8 cellular contexts compared by ENCODE assay signal in genomic region chr20:34111057-34111711, GRCh38. TPM values are rescaled to one million over a fixed set of nuclear protein-coding genes. Genes with fewer than 3 reads are reported as not detected.
DNase-seq lines count a peak whose midpoint lies in the region; ATAC-seq, FAIRE-seq and TF ChIP-seq lines count a peak whose summit lies in the region.

No MANE protein-coding gene starts in this region.

- no peak for TF ChIP-seq RAD21 in A549 (conservative IDR thresholded peaks at IDR 0.05 in 1 of 2, IDR thresholded peaks at IDR 0.05 in 1 of 2)

- TF ChIP-seq POLR2A in A549 (IDR thresholded peaks at IDR 0.05; ENCODE audit: low read length): no peak

- no peaks in the 10 kb centered on the region for H3K9me3 ChIP-seq in A549
- H3K9me3 ChIP-seq in ectodermal cell (ENCODE audit: control insufficient read depth, low read length): no peaks in the 10 kb centered on the region
- H3K9me3 ChIP-seq in muscle layer of duodenum (ENCODE audit: control insufficient read depth in 1 of 2, low read length in 2 of 2): no peaks in the 10 kb centered on the region

- no peaks in the 10 kb centered on the region for H3K27me3 ChIP-seq in ectodermal cell (ENCODE audit: control insufficient read depth, insufficient read depth, low read length, poor library complexity, severe bottlenecking)
- H3K27me3 ChIP-seq in muscle layer of duodenum (ENCODE audit: low read depth, low read length): no peaks in the 10 kb centered on the region

- no peak for FAIRE-seq in A549 (lab: Jason Lieb, UNC)

- ATAC-seq in A549 (no peak), HG02759 (IDR thresholded peaks at IDR 0.05; ENCODE audit: unreplicated experiment) (no peak), HG03565 (IDR thresholded peaks at IDR 0.05; ENCODE audit: unreplicated experiment) (no peak)

- TF ChIP-seq CTCF in A549 (IDR thresholded peaks at IDR 0.05) (no peak), GM12864 (IDR thresholded peaks at IDR 0.05; ENCODE audit: low read depth, low read length, missing control alignments) (no peak), RWPE1 (conservative IDR thresholded peaks at IDR 0.05; ENCODE audit: low read depth) (no peak)

- H3K4me1 ChIP-seq in A549 (peaks cover 40% of the 10 kb centered on the region; the same call in 2 of the 3 replicates), ectodermal cell (ENCODE audit: control insufficient read depth, insufficient read depth, low read length) (peaks cover 6% of the 10 kb centered on the region), muscle layer of duodenum (ENCODE audit: control insufficient read depth in 1 of 2, insufficient read depth in 2 of 2, low read length in 2 of 2) (peaks cover 9 to 31% of the 10 kb centered on the region in 2 donors)

- H3K4me3 ChIP-seq in A549 (peak overlapping the region; percentile 80), GM12864 (ENCODE audit: low read depth, low read length) (peak overlapping the region; percentile 98), ectodermal cell (ENCODE audit: insufficient read depth, low read depth, low read length) (peak overlapping the region; percentile 89), muscle layer of duodenum (ENCODE audit: low read depth in 1 of 2, low read length in 2 of 2) (peak overlapping the region; percentile 79 to 91)

- DNase-seq in A549 (ENCODE audit: low read depth in 1 of 2, low spot score in 1 of 2) (peak in 1 of 2 experiments; percentile 30), GM12864 (ENCODE audit: low read depth) (no peak), RWPE1 (ENCODE audit: low spot score) (peak; percentile 52), activated gamma-delta T cell treated with Interleukin-2 at 50 U/mL for 16 hours (no peak)

- peak overlapping the region; percentile 93 to 97 for H3K27ac ChIP-seq in A549
- H3K27ac ChIP-seq in RWPE1: peak overlapping the region; percentile 93
- H3K27ac ChIP-seq in ectodermal cell (ENCODE audit: insufficient read depth, low read depth, low read length, poor library complexity, severe bottlenecking): peak overlapping the region; percentile 97
- peak overlapping the region; percentile 98 for H3K27ac ChIP-seq in muscle layer of duodenum (ENCODE audit: low read length)

- CTCF ChIA-PET in A549 (lab: Yijun Ruan, JAX): interaction anchor here (0.7 to 0.8 kb wide), 2 partner anchors 34 to 253 kb away, joined by 3 read pairs; no protein-coding TSS in a partner anchor
- CTCF ChIA-PET in RWPE1 (lab: Yijun Ruan, JAX): interaction anchor here (0.9 to 1.7 kb wide), 2 partner anchors 28 to 971 kb away, joined by 3 to 5 read pairs; no protein-coding TSS in a partner anchor

- TF ChIP-seq EP300 in A549 (IDR thresholded peaks at IDR 0.05): no peak

- POLR2A ChIA-PET in A549 (lab: Yijun Ruan, JAX) (interaction anchor here (1.1 to 2.3 kb wide), 2 partner anchors 14 kb away, joined by 7 to 8 read pairs; no protein-coding TSS in a partner anchor), RWPE1 (lab: Yijun Ruan, JAX; ENCODE audit: low non-redundant PET) (no interaction called here)

- peak overlapping the region; percentile 98 for H3K4me2 ChIP-seq in A549

- 2% methylated on average over 24 of the region's 24 CpGs for WGBS in A549 (ENCODE audit: missing lambda C conversion rate)
- WGBS in ectodermal cell, 2 experiments: 1% methylated on average over 23 to 24 of the region's 24 CpGs

- peaks cover 4% of the 10 kb centered on the region for H3K36me3 ChIP-seq in ectodermal cell (ENCODE audit: control insufficient read depth, insufficient read depth, low read length)
- peaks cover 8 to 14% of the 10 kb centered on the region in 2 donors for H3K36me3 ChIP-seq in muscle layer of duodenum (ENCODE audit: control insufficient read depth in 1 of 2, insufficient read depth in 2 of 2, low read length in 2 of 2)

TF ChIP-seq in A549, 52 proteins besides CTCF, POLR2A, EP300 and RAD21:
- TF ChIP-seq SREBF2 (IDR thresholded peaks at IDR 0.05) (no peak), FOSL2 (IDR thresholded peaks at IDR 0.05) (no peak), FOSL2 (CRISPR knock-in tag; IDR thresholded peaks at IDR 0.05) (no peak), CEBPB (IDR thresholded peaks at IDR 0.05) (peak in 1 of 2 experiments; percentile 69; a peak in 2 of 4 replicates), KDM1A (IDR thresholded peaks at IDR 0.05; ENCODE audit: low read depth) (no peak), TFCP2L1 (CRISPR knock-in tag; IDR thresholded peaks at IDR 0.05) (no peak)
TF ChIP-seq in A549: peak in this region for 1.

RNA-seq across cellular contexts. Expression of gene EIF2S2, which starts 0.9 kb away (rescaled TPM):
- polyA plus RNA-seq in A549 (2011; rRNA removed): 166 and 227 TPM in 2 replicates
- 56.2 and 74.6 TPM in 2 replicates for polyA plus RNA-seq in A549 (2012; cell fraction: cytosol; rRNA removed)
- 16.2 and 22.6 TPM in 2 replicates for polyA plus RNA-seq in A549 (2012; cell fraction: nucleus; rRNA removed)
- 149 to 174 TPM (median 150 TPM) in 3 replicates for polyA plus RNA-seq in A549 (2017; fragmentation: RNase III; extraction: RNeasy Plus Mini Kit Qiagen cat#74134 plus additional on column Dnase treatment)
- polyA minus RNA-seq in A549 (2011; rRNA and poly(A)+ RNA removed): 29.2 and 30.9 TPM in 2 replicates
- polyA plus RNA-seq in ectodermal cell (2013, experiment 1 of 4): 99.6 TPM
- polyA plus RNA-seq in ectodermal cell (2013, experiment 2 of 4): 99.4 TPM
- 85.7 TPM for polyA plus RNA-seq in ectodermal cell (2013, experiment 3 of 4)
- polyA plus RNA-seq in ectodermal cell (2013, experiment 4 of 4): 98.5 TPM
